Comparison of ENCODE assay signal across 1 cellular context in the genomic region with DNA sequence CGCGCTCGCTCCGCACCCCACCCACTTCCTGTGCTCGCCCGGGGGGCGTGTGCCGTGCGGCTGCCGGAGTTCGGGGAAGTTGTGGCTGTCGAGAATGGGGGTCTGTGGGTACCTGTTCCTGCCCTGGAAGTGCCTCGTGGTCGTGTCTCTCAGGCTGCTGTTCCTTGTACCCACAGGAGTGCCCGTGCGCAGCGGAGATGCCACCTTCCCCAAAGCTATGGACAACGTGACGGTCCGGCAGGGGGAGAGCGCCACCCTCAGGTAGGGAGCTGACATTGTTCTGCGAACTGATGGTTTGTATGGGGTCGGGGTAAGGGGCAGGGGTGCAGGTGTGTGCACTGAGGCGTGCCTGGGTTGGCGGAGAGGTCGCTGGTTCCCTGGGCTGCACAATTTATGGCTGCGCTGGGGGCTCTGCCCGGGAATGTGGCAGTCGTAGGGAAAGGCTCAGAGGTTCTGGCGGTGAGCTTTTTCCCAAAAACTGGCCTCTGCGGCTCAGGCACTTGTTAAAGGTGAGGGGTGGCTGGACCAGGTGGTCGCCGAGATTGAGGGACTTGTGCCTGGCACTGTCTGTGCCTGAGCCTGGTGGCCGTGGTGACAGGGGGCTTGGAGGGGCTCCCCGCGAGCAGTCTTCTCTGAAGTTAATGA.
TF ChIP-seq lines count a peak whose summit lies in the region.

No MANE protein-coding gene starts in this region.

TF ChIP-seq in IMR-90, 13 proteins besides CTCF, POLR2A, EP300 and RAD21:
- TF ChIP-seq SMC3 (IDR thresholded peaks at IDR 0.05; ENCODE audit: low read depth, low read length) (peak; percentile 36), MXI1 (IDR thresholded peaks at IDR 0.05; ENCODE audit: borderline replicate concordance, low read depth, low read length) (peak; percentile 44; the same call in 1 of the 2 replicates), MAZ (IDR thresholded peaks at IDR 0.05; ENCODE audit: borderline replicate concordance, low read depth, low read length) (peak; percentile 49; the same call in 1 of the 2 replicates)
